In genomic region chr17:7035591-7036368, GRCh38 we compare ENCODE assay signal across 8 cellular contexts. TPM values are rescaled to one million over a fixed set of nuclear protein-coding genes. Genes with fewer than 3 reads are reported as not detected.
DNase-seq lines count a peak whose midpoint lies in the region; ATAC-seq and TF ChIP-seq lines count a peak whose summit lies in the region.

A gene with protein sequence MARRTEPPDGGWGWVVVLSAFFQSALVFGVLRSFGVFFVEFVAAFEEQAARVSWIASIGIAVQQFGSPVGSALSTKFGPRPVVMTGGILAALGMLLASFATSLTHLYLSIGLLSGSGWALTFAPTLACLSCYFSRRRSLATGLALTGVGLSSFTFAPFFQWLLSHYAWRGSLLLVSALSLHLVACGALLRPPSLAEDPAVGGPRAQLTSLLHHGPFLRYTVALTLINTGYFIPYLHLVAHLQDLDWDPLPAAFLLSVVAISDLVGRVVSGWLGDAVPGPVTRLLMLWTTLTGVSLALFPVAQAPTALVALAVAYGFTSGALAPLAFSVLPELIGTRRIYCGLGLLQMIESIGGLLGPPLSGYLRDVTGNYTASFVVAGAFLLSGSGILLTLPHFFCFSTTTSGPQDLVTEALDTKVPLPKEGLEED (plus strand): TSS chr17:7036015. CDS start chr17:7036383, 368 bp downstream.

- H3K9me3 ChIP-seq in prostate gland: no peaks in the 10 kb centered on the region

- H3K27ac ChIP-seq in prostate gland (peak within 1 kb of the TSS; percentile 72 to 79), urinary bladder (ENCODE audit: low read depth) (peak within 1 kb of the TSS; percentile 60)

- peak; percentile 79 for TF ChIP-seq POLR2A in prostate gland (IDR thresholded peaks at IDR 0.05)

- peak; percentile 87 for ATAC-seq in GM18502 (IDR thresholded peaks at IDR 0.05; ENCODE audit: poor library complexity, unreplicated experiment)
- peak; percentile 86 for ATAC-seq in HG02938 (IDR thresholded peaks at IDR 0.05; ENCODE audit: unreplicated experiment)
- peak; percentile 96 for ATAC-seq in left ventricle myocardium superior

- H3K4me3 ChIP-seq in prostate gland: peak within 1 kb of the TSS; percentile 44 to 53
- H3K4me3 ChIP-seq in urinary bladder (ENCODE audit: low read depth, low read length): peak within 1 kb of the TSS; percentile 50

- H3K4me1 ChIP-seq in prostate gland (replicated peaks) (no peaks in the 10 kb centered on the region), urinary bladder (ENCODE audit: insufficient read depth) (peaks cover 2% of the 10 kb centered on the region)

- WGBS in prostate gland: 1% methylated on average over 31 of the region's 52 CpGs
- WGBS in urinary bladder: under 1% methylated on average over 52 of the region's 52 CpGs

- no peaks in the 10 kb centered on the region for H3K27me3 ChIP-seq in prostate gland (replicated peaks; ENCODE audit: insufficient read depth)

- peak; percentile 96 for DNase-seq in NCI-H1694 treated with DMSO at 0.1 percent for 48 hours (lab: John Stamatoyannopoulos, UW)
- DNase-seq in T-helper 2 cell: peak; percentile 95 to 99 (median 98)
- DNase-seq in anterior cingulate cortex (lab: John Stamatoyannopoulos, UW): peak; percentile 44 to 98 (median 91)
- peak; percentile 95 for DNase-seq in left ventricle myocardium superior
- peak; percentile 99 for DNase-seq in prostate gland (ENCODE audit: low spot score)

- H3K36me3 ChIP-seq in prostate gland (no peaks in the 10 kb centered on the region), urinary bladder (ENCODE audit: insufficient read depth) (no peaks in the 10 kb centered on the region)

- peak in 1 of 4 experiments; percentile 20 for TF ChIP-seq CTCF in prostate gland (IDR thresholded peaks at IDR 0.05)

- intact Hi-C loops in left ventricle myocardium superior (cut with micrococcal nuclease): no loop called here
- intact Hi-C loops in prostate gland (cut with DNase I): no loop called here

RNA-seq across cellular contexts. Expression of the gene that starts here (rescaled TPM):
- total RNA-seq in left ventricle myocardium superior (1.2 TPM), prostate gland (1 to 10 TPM; 1.7 to 1.8 TPM), urinary bladder (0.37 TPM)
- 1.5 TPM for polyA plus RNA-seq in urinary bladder

Comparison
In these comparisons a context has a peak if more than half of its experiments do, and no peak if none do; other contexts are left out.
1. Peak in every context shown above with its lines: DNase-seq, ATAC-seq, H3K4me3 ChIP-seq and H3K27ac ChIP-seq.